ENCODE assay signal across 14 cellular contexts in the genomic region with DNA sequence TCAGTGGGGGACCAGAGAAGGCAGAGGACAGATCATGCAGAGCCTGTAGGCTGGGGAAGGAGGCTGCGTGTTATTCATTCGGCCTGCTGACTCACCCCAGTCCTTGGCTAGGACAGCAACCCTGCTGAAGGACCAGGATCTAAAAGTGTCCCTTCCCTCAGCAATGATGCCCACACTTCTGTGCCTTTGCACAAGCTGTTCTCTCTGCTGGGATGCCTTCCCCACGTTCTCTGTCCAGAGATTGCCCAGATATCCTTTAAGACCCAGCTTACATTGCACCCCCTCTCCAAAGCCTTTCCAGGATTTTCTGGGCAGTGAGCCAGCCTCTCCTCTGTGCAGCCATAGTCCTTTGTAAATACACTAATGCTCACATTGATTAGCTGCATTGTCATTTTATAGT.
DNase-seq lines count a peak whose midpoint lies in the region; ATAC-seq, FAIRE-seq and TF ChIP-seq lines count a peak whose summit lies in the region.
"Had no signal": no experiment of that assay in that cellular context is flagged by ENCODE, and none has a peak within 500 bp of the region (broad histone marks: within the 10 kb centered on the region; RNA-seq: fewer than 3 reads in every experiment).

No MANE protein-coding gene starts in this region.

- ATAC-seq in A549, result peak; percentile 65 to 74; a peak in 5 of 6 replicates
- ATAC-seq in GM21515 (IDR thresholded peaks at IDR 0.05; ENCODE audit: unreplicated experiment), result no peak
- ATAC-seq in foreskin keratinocyte, result no peak

- 0 out of 3 replicates have a peak, but pooled peaks cover under 1% of the 10 kb centered on the region for H3K9me3 ChIP-seq in A549
- no peaks in the 10 kb centered on the region for H3K9me3 ChIP-seq in colonic mucosa
- H3K9me3 ChIP-seq: pancreas, vagina had no signal

- intact Hi-C loops in dorsolateral prefrontal cortex (cut with DNase I) (no loop called here), colonic mucosa (cut with DNase I) (no loop called here)

- no peak overlapping the region for H3K4me2 ChIP-seq in A549

- CTCF ChIA-PET in A549 (lab: Yijun Ruan, JAX), result interaction anchor here (1.5 to 4.1 kb wide), 3 partner anchors 17 to 21 kb away, joined by 4 to 16 read pairs (median 7); no protein-coding TSS in a partner anchor

- POLR2A ChIA-PET in A549 (lab: Yijun Ruan, JAX), result interaction anchor here (0.6 kb wide), 1 partner anchor 200 kb away, joined by 5 read pairs; no protein-coding TSS in a partner anchor

- no peak for TF ChIP-seq POLR2A in A549 (IDR thresholded peaks at IDR 0.05; ENCODE audit: low read length)

- no peak overlapping the region for H3K27ac ChIP-seq in A549
- peak overlapping the region in 3 of 59 donors; percentile 5 to 42 (median 16) for H3K27ac ChIP-seq in dorsolateral prefrontal cortex
- H3K27ac ChIP-seq in colonic mucosa, result no peak overlapping the region
- H3K27ac ChIP-seq in foreskin keratinocyte, result no peak overlapping the region
- H3K27ac ChIP-seq: pancreas, vagina had no signal

- FAIRE-seq in A549 (lab: Jason Lieb, UNC), result no peak
- FAIRE-seq: bronchial epithelial cell, pancreas had no signal

- TF ChIP-seq RAD21 in A549 (conservative IDR thresholded peaks at IDR 0.05 in 1 of 2, IDR thresholded peaks at IDR 0.05 in 1 of 2), result no peak

- no peaks in the 10 kb centered on the region for H3K36me3 ChIP-seq in colonic mucosa
- H3K36me3 ChIP-seq: pancreas, vagina had no signal

- H3K4me3 ChIP-seq in A549 (no peak overlapping the region), dorsolateral prefrontal cortex (no peak overlapping the region), colonic mucosa (no peak overlapping the region)
- H3K4me3 ChIP-seq: pancreas, vagina had no signal

- no peak overlapping the region for H3K9ac ChIP-seq in colonic mucosa (ENCODE audit: low read depth in 2 of 2, low read length in 2 of 2)

- TF ChIP-seq EP300 in A549 (IDR thresholded peaks at IDR 0.05), result no peak

- no peaks in the 10 kb centered on the region for H3K27me3 ChIP-seq in dorsolateral prefrontal cortex
- H3K27me3 ChIP-seq in colonic mucosa, result no peaks in the 10 kb centered on the region
- H3K27me3 ChIP-seq in foreskin keratinocyte, result no peaks in the 10 kb centered on the region
- H3K27me3 ChIP-seq: pancreas, vagina had no signal

- no peak for DNase-seq in A549 (ENCODE audit: low read depth in 1 of 2, low spot score in 1 of 2)
- DNase-seq in DMS79 treated with DMSO at 0.1 percent for 48 hours (lab: John Stamatoyannopoulos, UW), result peak; percentile 34
- DNase-seq in NCI-H345 treated with DMSO at 0.1 percent for 48 hours (lab: John Stamatoyannopoulos, UW; ENCODE audit: unreplicated experiment), result peak; percentile 95
- DNase-seq in dorsolateral prefrontal cortex, result peak in 7 of 10 donors; percentile 10 to 56 (median 52)
- DNase-seq in SIG-M5 (lab: John Stamatoyannopoulos, UW), result no peak
- DNase-seq in colonic mucosa, result no peak
- no peak for DNase-seq in foreskin keratinocyte
- DNase-seq: activated CD4-positive, alpha-beta T cell treated with anti-CD3 and anti-CD28 coated beads, Interleukin-2, amount 50 U/mL, for 48 hours; OCI-M1; pancreas; T-helper 2 cell had no signal

- H3K4me1 ChIP-seq in A549 (no peaks in the 10 kb centered on the region), colonic mucosa (no peaks in the 10 kb centered on the region), foreskin keratinocyte (no peaks in the 10 kb centered on the region)
- H3K4me1 ChIP-seq: pancreas, vagina had no signal

- TF ChIP-seq CTCF in A549 (IDR thresholded peaks at IDR 0.05), result no peak
- TF ChIP-seq CTCF in dorsolateral prefrontal cortex (IDR thresholded peaks at IDR 0.05 in 54 of 56, conservative IDR thresholded peaks at IDR 0.05 in 2 of 56; ENCODE audit: low read depth in 1 of 56, partially characterized antibody in 56 of 56), result no peak
- TF ChIP-seq CTCF in colonic mucosa (IDR thresholded peaks at IDR 0.05), result no peak
- no peak for TF ChIP-seq CTCF in foreskin keratinocyte (conservative IDR thresholded peaks at IDR 0.05)

- WGBS in A549 (ENCODE audit: missing lambda C conversion rate), result 0% methylated on average over 3 of the region's 3 CpGs

TF ChIP-seq in A549, 52 proteins besides CTCF, POLR2A, EP300 and RAD21:
- TF ChIP-seq FOSB (CRISPR knock-in tag; IDR thresholded peaks at IDR 0.05) (no peak), NPAS2 (CRISPR knock-in tag; IDR thresholded peaks at IDR 0.05; ENCODE audit: borderline replicate concordance) (no peak), NR3C1 (IDR thresholded peaks at IDR 0.05) (no peak), KDM5A (IDR thresholded peaks at IDR 0.05) (no peak), NFE2L2 (conservative IDR thresholded peaks at IDR 0.05; ENCODE audit: low read length) (no peak), CEBPB (IDR thresholded peaks at IDR 0.05) (no peak), EHF (CRISPR knock-in tag; IDR thresholded peaks at IDR 0.05) (no peak), HOXB5 (CRISPR knock-in tag; IDR thresholded peaks at IDR 0.05) (no peak), MAFK (IDR thresholded peaks at IDR 0.05; ENCODE audit: partially characterized antibody) (no peak), HEYL (CRISPR knock-in tag; IDR thresholded peaks at IDR 0.05) (no peak), JUNB (IDR thresholded peaks at IDR 0.05) (no peak), FOSL2 (IDR thresholded peaks at IDR 0.05) (no peak), FOSL2 (CRISPR knock-in tag; IDR thresholded peaks at IDR 0.05) (no peak), RARB (CRISPR knock-in tag; IDR thresholded peaks at IDR 0.05) (no peak), ZNF302 (CRISPR knock-in tag; IDR thresholded peaks at IDR 0.05) (no peak), MYC (IDR thresholded peaks at IDR 0.05; ENCODE audit: borderline replicate concordance, low read length) (no peak)
- TF ChIP-seq, protein P1, sequence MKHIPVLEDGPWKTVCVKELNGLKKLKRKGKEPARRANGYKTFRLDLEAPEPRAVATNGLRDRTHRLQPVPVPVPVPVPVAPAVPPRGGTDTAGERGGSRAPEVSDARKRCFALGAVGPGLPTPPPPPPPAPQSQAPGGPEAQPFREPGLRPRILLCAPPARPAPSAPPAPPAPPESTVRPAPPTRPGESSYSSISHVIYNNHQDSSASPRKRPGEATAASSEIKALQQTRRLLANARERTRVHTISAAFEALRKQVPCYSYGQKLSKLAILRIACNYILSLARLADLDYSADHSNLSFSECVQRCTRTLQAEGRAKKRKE (CRISPR knock-in tag; IDR thresholded peaks at IDR 0.05; ENCODE audit: low read depth), result no peak
- TF ChIP-seq, protein P2, sequence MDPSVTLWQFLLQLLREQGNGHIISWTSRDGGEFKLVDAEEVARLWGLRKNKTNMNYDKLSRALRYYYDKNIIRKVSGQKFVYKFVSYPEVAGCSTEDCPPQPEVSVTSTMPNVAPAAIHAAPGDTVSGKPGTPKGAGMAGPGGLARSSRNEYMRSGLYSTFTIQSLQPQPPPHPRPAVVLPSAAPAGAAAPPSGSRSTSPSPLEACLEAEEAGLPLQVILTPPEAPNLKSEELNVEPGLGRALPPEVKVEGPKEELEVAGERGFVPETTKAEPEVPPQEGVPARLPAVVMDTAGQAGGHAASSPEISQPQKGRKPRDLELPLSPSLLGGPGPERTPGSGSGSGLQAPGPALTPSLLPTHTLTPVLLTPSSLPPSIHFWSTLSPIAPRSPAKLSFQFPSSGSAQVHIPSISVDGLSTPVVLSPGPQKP (IDR thresholded peaks at IDR 0.05; ENCODE audit: low read depth, low read length), result no peak
- TF ChIP-seq, protein P3, sequence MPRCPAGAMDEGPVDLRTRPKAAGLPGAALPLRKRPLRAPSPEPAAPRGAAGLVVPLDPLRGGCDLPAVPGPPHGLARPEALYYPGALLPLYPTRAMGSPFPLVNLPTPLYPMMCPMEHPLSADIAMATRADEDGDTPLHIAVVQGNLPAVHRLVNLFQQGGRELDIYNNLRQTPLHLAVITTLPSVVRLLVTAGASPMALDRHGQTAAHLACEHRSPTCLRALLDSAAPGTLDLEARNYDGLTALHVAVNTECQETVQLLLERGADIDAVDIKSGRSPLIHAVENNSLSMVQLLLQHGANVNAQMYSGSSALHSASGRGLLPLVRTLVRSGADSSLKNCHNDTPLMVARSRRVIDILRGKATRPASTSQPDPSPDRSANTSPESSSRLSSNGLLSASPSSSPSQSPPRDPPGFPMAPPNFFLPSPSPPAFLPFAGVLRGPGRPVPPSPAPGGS (IDR thresholded peaks at IDR 0.05), result no peak
- TF ChIP-seq, protein P4, sequence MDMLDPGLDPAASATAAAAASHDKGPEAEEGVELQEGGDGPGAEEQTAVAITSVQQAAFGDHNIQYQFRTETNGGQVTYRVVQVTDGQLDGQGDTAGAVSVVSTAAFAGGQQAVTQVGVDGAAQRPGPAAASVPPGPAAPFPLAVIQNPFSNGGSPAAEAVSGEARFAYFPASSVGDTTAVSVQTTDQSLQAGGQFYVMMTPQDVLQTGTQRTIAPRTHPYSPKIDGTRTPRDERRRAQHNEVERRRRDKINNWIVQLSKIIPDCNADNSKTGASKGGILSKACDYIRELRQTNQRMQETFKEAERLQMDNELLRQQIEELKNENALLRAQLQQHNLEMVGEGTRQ (IDR thresholded peaks at IDR 0.05), result no peak

Comparison
In these comparisons a context has a peak if more than half of its experiments do, and no peak if none do; other contexts are left out.
1. ATAC-seq: peak in A549 (2 of 2); none in GM21515 (single experiment) and foreskin keratinocyte (single experiment).
2. DNase-seq: peak in DMS79 treated with DMSO at 0.1 percent for 48 hours (single experiment), NCI-H345 treated with DMSO at 0.1 percent for 48 hours (single experiment) and dorsolateral prefrontal cortex (7 of 10); none in A549 (0 of 2), SIG-M5 (single experiment), colonic mucosa (single experiment) and foreskin keratinocyte (0 of 2).